8 cellular contexts compared by ENCODE assay signal in genomic region chr7:150322833-150323681, GRCh38. TPM values are rescaled to one million over a fixed set of nuclear protein-coding genes. Genes with fewer than 3 reads are reported as not detected.
DNase-seq lines count a peak whose midpoint lies in the region; ATAC-seq and TF ChIP-seq lines count a peak whose summit lies in the region.

ACTR3C (minus strand) TSS chr7:150323545; CDS start chr7:150295296, 28,249 bp downstream.
A gene with protein sequence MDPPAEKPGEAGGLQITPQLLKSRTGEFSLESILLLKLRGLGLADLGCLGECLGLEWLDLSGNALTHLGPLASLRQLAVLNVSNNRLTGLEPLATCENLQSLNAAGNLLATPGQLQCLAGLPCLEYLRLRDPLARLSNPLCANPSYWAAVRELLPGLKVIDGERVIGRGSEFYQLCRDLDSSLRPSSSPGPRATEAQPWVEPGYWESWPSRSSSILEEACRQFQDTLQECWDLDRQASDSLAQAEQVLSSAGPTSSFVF (plus strand): TSS chr7:150323355. CDS start chr7:150336862, 13,507 bp downstream.

- peak; percentile 39 for DNase-seq in CMK (ENCODE audit: low read depth)
- DNase-seq in HuH-7 (ENCODE audit: low spot score) = peak; percentile 90
- DNase-seq in PC-9 = peak; percentile 69 to 73
- peak; percentile 51 for DNase-seq in activated gamma-delta T cell treated with anti-CD3 and anti-CD28 coated beads, Interleukin-2, amount 50 U/mL, for 16 hours (ENCODE audit: low read depth)
- DNase-seq in cardiac septum (ENCODE audit: low spot score) = peak; percentile 80
- DNase-seq in sciatic nerve (ENCODE audit: low spot score) = no peak
- no peak for DNase-seq in middle frontal gyrus (ENCODE audit: extremely low spot score, low spot score)

- H3K9me3 ChIP-seq in PC-9 (ENCODE audit: insufficient read depth, low read depth) = no peaks in the 10 kb centered on the region

- peaks cover 37% of the 10 kb centered on the region for H3F3A ChIP-seq in PC-9 (ENCODE audit: insufficient read depth, low read depth)

- peak within 1 kb of the TSS; percentile 83 for H3K27ac ChIP-seq in PC-9

- BruUV-seq in PC-9 (replicated peaks; lab: Mats Ljungman, UMichigan) = TSS peak; percentile 63

- peak within 1 kb of the TSS; percentile 92 for H3K4me2 ChIP-seq in PC-9

- H3K9me2 ChIP-seq in PC-9 (ENCODE audit: insufficient read depth) = no peaks in the 10 kb centered on the region

- H3K4me3 ChIP-seq in PC-9 = peak within 1 kb of the TSS; percentile 98

- no peaks in the 10 kb centered on the region for H4K20me1 ChIP-seq in PC-9 (ENCODE audit: insufficient read depth)

- no peaks in the 10 kb centered on the region for H3K27me3 ChIP-seq in PC-9 (ENCODE audit: insufficient read depth, low read depth)

- peaks cover 54% of the 10 kb centered on the region for H3K4me1 ChIP-seq in PC-9 (replicated peaks; ENCODE audit: insufficient read depth)

- H3K79me2 ChIP-seq in PC-9 (ENCODE audit: low read depth) = peaks cover 91% of the 10 kb centered on the region

- CTCF ChIA-PET in PC-9 (lab: Charles Lee) = interaction anchor here (0.6 kb wide), 1 partner anchor 35 kb away, joined by 3 read pairs; no protein-coding TSS in a partner anchor

- ATAC-seq in GM21360 (IDR thresholded peaks at IDR 0.05; ENCODE audit: unreplicated experiment) = peak; percentile 47
- ATAC-seq in sciatic nerve = peak; percentile 58

- peak within 1 kb of the TSS; percentile 99 for H2AFZ ChIP-seq in PC-9

- POLR2A ChIA-PET in PC-9 (lab: Charles Lee; ENCODE audit: unreplicated experiment) = interaction anchor here (0.6 to 0.7 kb wide), 3 partner anchors 57 to 1127 kb away, joined by 3 to 6 read pairs (median 5); no protein-coding TSS in a partner anchor

- intact Hi-C loops in PC-9 (cut with micrococcal nuclease; ENCODE audit: unreplicated experiment) = loop anchor here (1.0 to 5.0 kb wide), 5 partner anchors 15 to 789 kb away; partner anchors contain the start of genes ABCB8 and REPIN1
- intact Hi-C loops in cardiac septum (cut with DNase I) = no loop called here
- intact Hi-C loops in sciatic nerve (cut with DNase I) = no loop called here

- H3K36me3 ChIP-seq in PC-9 (ENCODE audit: low read depth) = peaks cover 48% of the 10 kb centered on the region

- peak; percentile 42; the same call in 1 of the 2 replicates for TF ChIP-seq CTCF in PC-9 (conservative IDR thresholded peaks at IDR 0.05)

RNA-seq across cellular contexts. Expression of gene ACTR3C, which starts in this region (rescaled TPM):
- total RNA-seq in PC-9 (2021) = 24.1 and 34.5 TPM in 2 replicates
- 4.6 TPM for total RNA-seq in cardiac septum
- total RNA-seq in sciatic nerve = 3.3 TPM

RNA-seq across cellular contexts. Expression of the second gene that starts in this region (rescaled TPM):
- total RNA-seq in PC-9 (2021) (34.8 and 42.3 TPM in 2 replicates), cardiac septum (4.4 TPM), sciatic nerve (5.8 TPM)

Comparison
In these comparisons a context has a peak if more than half of its experiments do, and no peak if none do; other contexts are left out.
1. DNase-seq: peak in CMK (single experiment), HuH-7 (single experiment), PC-9 (2 of 2), activated gamma-delta T cell treated with anti-CD3 and anti-CD28 coated beads, Interleukin-2, amount 50 U/mL, for 16 hours (single experiment) and cardiac septum (single experiment); none in sciatic nerve (single experiment) and middle frontal gyrus (single experiment).